17 cellular contexts compared by ENCODE assay signal in the genomic region with DNA sequence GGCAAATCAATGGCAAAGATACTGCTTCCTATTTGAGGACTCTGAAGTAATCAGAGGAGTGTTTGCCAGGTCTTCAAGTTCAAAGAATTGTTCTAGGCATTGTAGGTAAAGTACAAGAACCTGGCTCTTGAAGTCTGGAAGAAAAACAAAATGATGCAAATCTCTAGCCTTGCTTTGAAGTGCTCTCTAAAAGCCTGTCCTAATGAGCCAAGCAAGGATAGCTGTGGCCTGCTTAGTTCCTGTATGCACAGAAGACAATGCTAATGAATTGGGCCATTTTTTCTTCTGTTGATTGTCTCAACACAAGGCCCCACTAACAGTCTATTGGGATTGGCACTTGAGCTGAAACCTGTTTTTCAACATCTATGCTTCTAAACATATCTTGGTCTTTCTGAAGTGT.
"Had no signal": no experiment of that assay in that cellular context is flagged by ENCODE, and none has a peak within 500 bp of the region (broad histone marks: within the 10 kb centered on the region; RNA-seq: fewer than 3 reads in every experiment).

No MANE protein-coding gene starts in this region.

- H3K9me3 ChIP-seq: breast epithelium, neutrophil, sigmoid colon, suprapubic skin had no signal

- ATAC-seq: naive thymus-derived CD4-positive, alpha-beta T cell had no signal

- H3K4me1 ChIP-seq: breast epithelium, sigmoid colon, suprapubic skin had no signal

- DNase-seq: activated CD4-positive, alpha-beta memory T cell treated with anti-CD3 and anti-CD28 coated beads, Interleukin-2, amount 10 ng/mL, durations not matched to agents 7 days and 5 days; activated gamma-delta T cell treated with Interleukin-2 at 50 U/mL for 16 hours; activated naive CD8-positive, alpha-beta T cell treated with anti-CD3 and anti-CD28 coated beads, Interleukin-2, amount 10 ng/mL, durations not matched to agents 7 days and 5 days; activated T-cell treated with anti-CD3 and anti-CD28 coated beads, Interleukin-2, amount 50 U/mL, for 48 hours; anterior cingulate cortex; dorsolateral prefrontal cortex; hippocampal formation; naive thymus-derived CD4-positive, alpha-beta T cell; sigmoid colon; stimulated activated CD4-positive, alpha-beta T cell treated with anti-CD3 and anti-CD28 coated beads, Interleukin-2, amount 100 ng/mL, for 24 hours; stimulated activated naive CD4-positive, alpha-beta T cell treated with Interleukin-2 at 50 U/mL for 16 hours had no signal

- H3K4me1 Mint-ChIP-seq: activated CD4-positive, alpha-beta memory T cell treated with anti-CD3 and anti-CD28 coated beads, Interleukin-2, amount 10 ng/mL, durations not matched to agents 7 days and 5 days; activated naive CD8-positive, alpha-beta T cell treated with anti-CD3 and anti-CD28 coated beads, Interleukin-2, amount 10 ng/mL, durations not matched to agents 7 days and 5 days; naive thymus-derived CD4-positive, alpha-beta T cell had no signal

- H3K4me3 Mint-ChIP-seq: activated CD4-positive, alpha-beta memory T cell treated with anti-CD3 and anti-CD28 coated beads, Interleukin-2, amount 10 ng/mL, durations not matched to agents 7 days and 5 days; activated naive CD8-positive, alpha-beta T cell treated with anti-CD3 and anti-CD28 coated beads, Interleukin-2, amount 10 ng/mL, durations not matched to agents 7 days and 5 days; naive thymus-derived CD4-positive, alpha-beta T cell; type B pancreatic cell had no signal

- H3K27ac Mint-ChIP-seq: activated CD4-positive, alpha-beta memory T cell treated with anti-CD3 and anti-CD28 coated beads, Interleukin-2, amount 10 ng/mL, durations not matched to agents 7 days and 5 days; activated naive CD8-positive, alpha-beta T cell treated with anti-CD3 and anti-CD28 coated beads, Interleukin-2, amount 10 ng/mL, durations not matched to agents 7 days and 5 days; naive thymus-derived CD4-positive, alpha-beta T cell; progenitor cell of endocrine pancreas; type B pancreatic cell had no signal

- H3K27ac ChIP-seq: breast epithelium, dorsolateral prefrontal cortex, neutrophil, sigmoid colon, suprapubic skin had no signal

- H3K4me3 ChIP-seq: breast epithelium, dorsolateral prefrontal cortex, lung, sigmoid colon, suprapubic skin had no signal

- H3K36me3 Mint-ChIP-seq: activated naive CD8-positive, alpha-beta T cell treated with anti-CD3 and anti-CD28 coated beads, Interleukin-2, amount 10 ng/mL, durations not matched to agents 7 days and 5 days; naive thymus-derived CD4-positive, alpha-beta T cell; type B pancreatic cell had no signal

- H3K36me3 ChIP-seq: breast epithelium, neutrophil, sigmoid colon, suprapubic skin had no signal

- H3K27me3 Mint-ChIP-seq: activated CD4-positive, alpha-beta memory T cell treated with anti-CD3 and anti-CD28 coated beads, Interleukin-2, amount 10 ng/mL, durations not matched to agents 7 days and 5 days; naive thymus-derived CD4-positive, alpha-beta T cell; progenitor cell of endocrine pancreas; type B pancreatic cell had no signal

- H3K27me3 ChIP-seq: breast epithelium, dorsolateral prefrontal cortex, neutrophil, sigmoid colon, suprapubic skin had no signal

- H3K9me3 Mint-ChIP-seq: activated CD4-positive, alpha-beta memory T cell treated with anti-CD3 and anti-CD28 coated beads, Interleukin-2, amount 10 ng/mL, durations not matched to agents 7 days and 5 days; activated naive CD8-positive, alpha-beta T cell treated with anti-CD3 and anti-CD28 coated beads, Interleukin-2, amount 10 ng/mL, durations not matched to agents 7 days and 5 days; naive thymus-derived CD4-positive, alpha-beta T cell; type B pancreatic cell had no signal
